ENCODE assay signal across 13 cellular contexts in genomic region chr14:61571931-61572330, GRCh38.
"Had no signal": no experiment of that assay in that cellular context is flagged by ENCODE, and none has a peak within 500 bp of the region (broad histone marks: within the 10 kb centered on the region; RNA-seq: fewer than 3 reads in every experiment).

No MANE protein-coding gene starts in this region.

- H3K79me2 ChIP-seq: hepatocyte had no signal

- H3K27ac ChIP-seq: breast epithelium, hepatocyte, transverse colon had no signal

- H3K36me3 ChIP-seq: breast epithelium, transverse colon had no signal

- H3K27me3 Mint-ChIP-seq: activated naive CD8-positive, alpha-beta T cell had no signal

- H3K9me3 Mint-ChIP-seq: activated T-cell treated with anti-CD3 and anti-CD28 coated beads, Interleukin-2, amount 50 U/mL, for 4 hours; T-helper 2 cell treated with Interferon-gamma antibody and Interleukin-4, amounts not matched to agents 5 μg/mL and 100 μg/mL, for 36 hours had no signal

- H3K4me2 ChIP-seq: hepatocyte had no signal

- H3K27ac Mint-ChIP-seq: activated naive CD8-positive, alpha-beta T cell; T-helper 2 cell treated with Interferon-gamma antibody and Interleukin-4, amounts not matched to agents 5 μg/mL and 100 μg/mL, for 36 hours had no signal

- H3K4me3 Mint-ChIP-seq: activated naive CD8-positive, alpha-beta T cell; activated T-cell treated with anti-CD3 and anti-CD28 coated beads, Interleukin-2, amount 50 U/mL, for 4 hours; T-helper 2 cell treated with Interferon-gamma antibody and Interleukin-4, amounts not matched to agents 5 μg/mL and 100 μg/mL, for 36 hours had no signal

- H2AFZ ChIP-seq: hepatocyte had no signal

- H3K36me3 Mint-ChIP-seq: activated naive CD8-positive, alpha-beta T cell had no signal

- H3K4me3 ChIP-seq: breast epithelium, hepatocyte, transverse colon had no signal

- H3K27me3 ChIP-seq: breast epithelium, hepatocyte, transverse colon had no signal

- DNase-seq: activated gamma-delta T cell; activated T-cell treated with anti-CD3 and anti-CD28 coated beads, Interleukin-2, amount 50 U/mL, for 4 hours; kidney; right cardiac atrium; stimulated activated CD4-positive, alpha-beta T cell treated with anti-CD3 and anti-CD28 coated beads, Interleukin-2, amount 100 ng/mL, for 24 hours; stimulated activated naive CD4-positive, alpha-beta T cell; substantia nigra; transverse colon had no signal

- H3K9me3 ChIP-seq: breast epithelium, transverse colon had no signal

- ATAC-seq: activated CD4-positive, CD25-positive, alpha-beta regulatory T cell treated with anti-CD3 and anti-CD28 coated beads, Interleukin-2, amount 50 U/mL, for 24 hours; activated T-cell treated with anti-CD3 and anti-CD28 coated beads, Interleukin-2, amount 50 U/mL, for 4 hours; right cardiac atrium had no signal
